In the genomic region with DNA sequence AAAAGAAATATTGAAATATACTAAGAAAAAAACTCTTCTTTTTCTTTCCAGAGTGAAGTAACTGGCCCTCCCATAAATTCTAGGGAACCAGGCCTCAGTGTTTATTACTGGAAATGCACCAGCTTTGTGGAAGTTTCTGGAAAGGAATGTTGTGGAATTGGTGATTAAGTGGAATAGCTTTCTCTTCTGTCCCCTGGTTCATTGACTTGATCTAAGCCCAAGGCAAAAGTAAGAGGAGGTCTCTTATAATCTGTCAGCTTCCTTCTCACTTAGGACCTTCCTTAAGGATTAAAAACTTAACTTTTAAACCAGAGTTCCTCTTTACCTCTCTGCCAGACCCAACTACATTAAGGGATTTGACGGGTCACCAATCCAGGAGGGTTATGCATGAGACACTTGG, we compare ENCODE assay signal across 22 cellular contexts.
"Had no signal": no experiment of that assay in that cellular context is flagged by ENCODE, and none has a peak within 500 bp of the region (broad histone marks: within the 10 kb centered on the region; RNA-seq: fewer than 3 reads in every experiment).

No MANE protein-coding gene starts in this region.

- H3K27me3 ChIP-seq: dorsolateral prefrontal cortex, heart right ventricle, neutrophil, pancreas, right atrium auricular region, tibial nerve, upper lobe of left lung had no signal

- DNase-seq: dorsolateral prefrontal cortex; effector CD4-positive, alpha-beta T cell; foreskin melanocyte; glutamatergic neuron; heart right ventricle; hippocampal formation; mesenchymal stem cell; mucosa of descending colon; naive B cell; pancreas; stimulated activated CD4-positive, alpha-beta T cell treated with anti-CD3 and anti-CD28 coated beads, Interleukin-2, amount 100 ng/mL, for 24 hours; stimulated activated CD4-positive, alpha-beta T cell treated with anti-CD3 and anti-CD28 coated beads, Interleukin-4, amount 100 ng/mL, for 4 hours; stimulated activated naive B cell treated with anti-CD40 and anti-IgM and Interleukin-4, amounts not matched to agents 10 μg/mL and 1 μg/mL and 100 μg/mL, for 72 hours; upper lobe of left lung had no signal

- H3K27ac ChIP-seq: dorsolateral prefrontal cortex, heart right ventricle, neutrophil, pancreas, right atrium auricular region, thoracic aorta, tibial nerve, upper lobe of left lung had no signal

- H3K9me3 ChIP-seq: heart right ventricle, mucosa of descending colon, neutrophil, pancreas, right atrium auricular region, thoracic aorta, tibial nerve, upper lobe of left lung had no signal

- H3K4me3 ChIP-seq: dorsolateral prefrontal cortex, heart right ventricle, mucosa of descending colon, pancreas, right atrium auricular region, thoracic aorta, tibial nerve, upper lobe of left lung had no signal

- H3K36me3 ChIP-seq: neutrophil, pancreas, right atrium auricular region, thoracic aorta, tibial nerve, upper lobe of left lung had no signal

- ATAC-seq: esophagus mucosa; heart right ventricle; left lobe of liver; mucosa of descending colon; natural killer cell treated with Interleukin-12 subunit alpha and Interleukin-12 subunit beta and Interleukin-15 and Interleukin-18, amount 100 ng/mL, for 72 hours; pancreas; sciatic nerve; stimulated activated naive B cell treated with anti-CD40 and anti-IgM and Interleukin-4, amounts not matched to agents 10 μg/mL and 1 μg/mL and 100 μg/mL, for 72 hours had no signal

- H3K4me1 ChIP-seq: heart right ventricle, pancreas, right atrium auricular region, tibial nerve, upper lobe of left lung had no signal
